In genomic region chr1:9413877-9414213, GRCh38 we compare ENCODE assay signal across 8 cellular contexts.
DNase-seq lines count a peak whose midpoint lies in the region; ATAC-seq and TF ChIP-seq lines count a peak whose summit lies in the region.

No MANE protein-coding gene starts in this region.

- CTCF ChIA-PET in mammary epithelial cell (lab: Charles Lee; ENCODE audit: low non-redundant PET): no interaction called here

- H3K9me3 ChIP-seq in mammary epithelial cell (replicated peaks; ENCODE audit: insufficient read depth, low read length): no peaks in the 10 kb centered on the region
- no peaks in the 10 kb centered on the region for H3K9me3 ChIP-seq in muscle layer of duodenum (ENCODE audit: control insufficient read depth in 1 of 2, low read length in 2 of 2)

- peak overlapping the region; percentile 77 for H3K4me2 ChIP-seq in mammary epithelial cell (ENCODE audit: insufficient read depth, low read depth, low read length)

- H3K27ac ChIP-seq in mammary epithelial cell (ENCODE audit: insufficient read depth, low read depth, low read length): peak overlapping the region; percentile 47
- H3K27ac ChIP-seq in muscle layer of duodenum (ENCODE audit: low read length): peak overlapping the region; percentile 58

- intact Hi-C loops in mammary epithelial cell (cut with micrococcal nuclease): no loop called here
- intact Hi-C loops in lower leg skin (cut with DNase I; ENCODE audit: low total_unique reads): no loop called here

- H3K36me3 ChIP-seq in mammary epithelial cell (ENCODE audit: insufficient read depth, low read length) (no peaks in the 10 kb centered on the region), muscle layer of duodenum (ENCODE audit: control insufficient read depth in 1 of 2, insufficient read depth in 2 of 2, low read length in 2 of 2) (no peaks in the 10 kb centered on the region)

- dilution Hi-C loops in mammary epithelial cell (cut with HindIII; ENCODE audit: low sequenced_read_pairs): no loop called here

- in situ Hi-C loops in mammary epithelial cell (cut with MboI; ENCODE audit: low sequenced_read_pairs in 2 of 2): no loop called here

- no peak overlapping the region for H3K9ac ChIP-seq in mammary epithelial cell (ENCODE audit: insufficient read depth, low read length)

- BruUV-seq in mammary epithelial cell (replicated peaks; lab: Mats Ljungman, UMichigan): no TSS peak

- peak overlapping the region; percentile 79 for H2AFZ ChIP-seq in mammary epithelial cell (ENCODE audit: low read depth, low read length)

- no peaks in the 10 kb centered on the region for H3K79me2 ChIP-seq in mammary epithelial cell (ENCODE audit: insufficient read depth, low read length)

- H4K20me1 ChIP-seq in mammary epithelial cell (ENCODE audit: insufficient read depth, low read length): no peaks in the 10 kb centered on the region

- DNase-seq in AG20443 (ENCODE audit: low spot score) (peak; percentile 69), mammary epithelial cell (no peak), mesenteric fat pad (ENCODE audit: low spot score) (no peak), nucleus accumbens (lab: John Stamatoyannopoulos, UW) (no peak), lower leg skin (ENCODE audit: low spot score in 2 of 2) (no peak)
- no peak for DNase-seq in activated naive CD4-positive, alpha-beta T cell treated with anti-CD3 and anti-CD28 coated beads, Interleukin-2, amount 50 U/mL, for 16 hours

- 17% methylated on average over 4 of the region's 4 CpGs for WGBS in mammary epithelial cell (ENCODE audit: low coverage, missing lambda C conversion rate)
- WGBS in lower leg skin, 2 donors: 25 to 27% methylated on average over 4 of the region's 4 CpGs

- peak; percentile 7 for ATAC-seq in HG02981 (IDR thresholded peaks at IDR 0.05; ENCODE audit: unreplicated experiment)

- H3K27me3 ChIP-seq in mammary epithelial cell (ENCODE audit: insufficient read depth, low read length) (no peaks in the 10 kb centered on the region), muscle layer of duodenum (ENCODE audit: low read depth, low read length) (no peaks in the 10 kb centered on the region)

- H3K4me1 ChIP-seq in mammary epithelial cell (ENCODE audit: insufficient read depth, low read length) (peaks cover 17% of the 10 kb centered on the region), muscle layer of duodenum (ENCODE audit: control insufficient read depth in 1 of 2, insufficient read depth in 2 of 2, low read length in 2 of 2) (peaks cover 11 to 24% of the 10 kb centered on the region in 2 donors)

- TF ChIP-seq CTCF in mammary epithelial cell (conservative IDR thresholded peaks at IDR 0.05 in 1 of 2, IDR thresholded peaks at IDR 0.05 in 1 of 2; ENCODE audit: extremely low read depth in 1 of 2, insufficient read depth in 1 of 2, low read depth in 1 of 2, low read length in 2 of 2) (no peak), lower leg skin (IDR thresholded peaks at IDR 0.05) (no peak)

- TF ChIP-seq POLR2A in lower leg skin (IDR thresholded peaks at IDR 0.05): no peak

- H3K4me3 ChIP-seq in mammary epithelial cell (replicated peaks in 1 of 3; ENCODE audit: insufficient read depth in 1 of 3, low read depth in 2 of 3, low read length in 3 of 3) (no peak overlapping the region), muscle layer of duodenum (ENCODE audit: low read depth in 1 of 2, low read length in 2 of 2) (no peak overlapping the region), lower leg skin (ENCODE audit: low read depth, poor library complexity, severe bottlenecking) (no peak overlapping the region)
